In the genomic region with DNA sequence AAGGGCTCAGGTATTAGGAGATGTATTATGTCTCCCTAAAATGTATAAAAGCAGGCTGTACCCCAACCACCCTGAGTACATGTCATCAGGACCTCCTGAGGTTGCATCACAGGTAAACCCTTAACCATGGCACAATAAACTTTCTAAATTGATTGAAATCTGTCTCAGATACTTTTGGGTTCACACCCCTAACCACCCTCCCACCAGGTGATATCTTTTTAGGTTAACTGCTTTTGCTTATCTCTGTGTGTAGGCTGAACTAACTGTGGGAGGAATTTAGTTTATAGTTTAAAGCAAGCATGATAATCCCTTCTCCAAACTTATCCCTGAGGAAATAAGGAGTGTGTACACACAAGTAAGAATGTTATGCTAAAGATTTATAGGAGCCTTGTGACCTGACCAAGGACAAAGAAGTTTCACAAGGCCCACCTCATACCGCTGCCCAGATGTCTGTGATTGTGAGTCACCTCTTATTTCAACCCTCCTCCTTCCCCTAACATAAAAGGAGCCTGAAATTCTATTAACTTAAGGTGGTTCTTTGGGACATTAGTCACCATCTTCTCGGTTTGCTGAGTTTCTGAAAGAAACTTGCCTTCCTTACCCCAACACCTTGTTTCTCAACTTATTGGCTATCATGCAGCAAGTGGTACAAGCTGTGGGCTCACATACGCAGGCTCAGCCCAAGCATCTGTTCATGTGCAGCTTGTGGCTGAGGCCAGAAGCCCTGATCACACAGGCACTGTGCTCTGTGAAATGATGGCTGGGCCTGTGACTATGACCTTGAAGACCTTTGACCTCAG, we compare ENCODE assay signal across 1 cellular context.
TF ChIP-seq lines count a peak whose summit lies in the region.

No MANE protein-coding gene starts in this region.

TF ChIP-seq in HEK293, 187 proteins besides CTCF, POLR2A, EP300 and RAD21:
- TF ChIP-seq EGR2 (tag by site-specific recombination; IDR thresholded peaks at IDR 0.05; ENCODE audit: low read depth) (peak; percentile 95), ZNF558 (tag by site-specific recombination; IDR thresholded peaks at IDR 0.05) (no peak), ZNF335 (tag by site-specific recombination; conservative IDR thresholded peaks at IDR 0.05) (0 out of 2 replicates have a peak, but pooled peaks have one; percentile 33), ZFP37 (tag by site-specific recombination; IDR thresholded peaks at IDR 0.05) (no peak), ZNF2 (tag by site-specific recombination; IDR thresholded peaks at IDR 0.05) (no peak), ZNF837 (tag by site-specific recombination; IDR thresholded peaks at IDR 0.05) (no peak), ZNF140 (tag by site-specific recombination; IDR thresholded peaks at IDR 0.05) (no peak), ZFHX2 (tag by site-specific recombination; conservative IDR thresholded peaks at IDR 0.05) (peak; percentile 91)
